ENCODE assay signal across 19 cellular contexts in genomic region chr6:108846628-108847027, GRCh38. TPM values are rescaled to one million over a fixed set of nuclear protein-coding genes. Genes with fewer than 3 reads are reported as not detected.
DNase-seq lines count a peak whose midpoint lies in the region; ATAC-seq lines count a peak whose summit lies in the region.
"Had no signal": no experiment of that assay in that cellular context is flagged by ENCODE, and none has a peak within 500 bp of the region (broad histone marks: within the 10 kb centered on the region; RNA-seq: fewer than 3 reads in every experiment).

No MANE protein-coding gene starts in this region.

- H3K27me3 Mint-ChIP-seq in activated T-cell treated with anti-CD3 and anti-CD28 coated beads, Interleukin-2, amount 50 U/mL, for 72 hours (ENCODE audit: low read depth): peaks cover 17% of the 10 kb centered on the region
- peaks cover 2% of the 10 kb centered on the region for H3K27me3 Mint-ChIP-seq in activated naive CD8-positive, alpha-beta T cell
- H3K27me3 Mint-ChIP-seq in stimulated activated naive CD8-positive, alpha-beta T cell treated with anti-CD3 and anti-CD28 coated beads, Interleukin-15, amount 100 ng/mL, for 72 hours: no peaks in the 10 kb centered on the region

- H3K4me1 Mint-ChIP-seq in activated T-cell treated with anti-CD3 and anti-CD28 coated beads, Interleukin-2, amount 50 U/mL, for 72 hours (ENCODE audit: low read depth): peaks cover 22% of the 10 kb centered on the region
- H3K4me1 Mint-ChIP-seq in activated naive CD8-positive, alpha-beta T cell (ENCODE audit: low read depth): peaks cover 14% of the 10 kb centered on the region
- H3K4me1 Mint-ChIP-seq in stimulated activated naive CD8-positive, alpha-beta T cell treated with anti-CD3 and anti-CD28 coated beads, Interleukin-15, amount 100 ng/mL, for 72 hours: peaks cover 30% of the 10 kb centered on the region

- no peak for ATAC-seq in activated T-cell treated with anti-CD3 and anti-CD28 coated beads, Interleukin-2, amount 50 U/mL, for 72 hours (replicated peaks in 1 of 2)
- peak; percentile 27 for ATAC-seq in stimulated activated naive CD8-positive, alpha-beta T cell treated with anti-CD3 and anti-CD28 coated beads, Interleukin-15, amount 100 ng/mL, for 72 hours
- ATAC-seq: left cardiac atrium, psoas muscle had no signal

- H3K9me3 Mint-ChIP-seq in activated T-cell treated with anti-CD3 and anti-CD28 coated beads, Interleukin-2, amount 50 U/mL, for 72 hours: no peaks in the 10 kb centered on the region
- no peaks in the 10 kb centered on the region for H3K9me3 Mint-ChIP-seq in activated naive CD8-positive, alpha-beta T cell (ENCODE audit: low read depth)
- no peaks in the 10 kb centered on the region for H3K9me3 Mint-ChIP-seq in stimulated activated naive CD8-positive, alpha-beta T cell treated with anti-CD3 and anti-CD28 coated beads, Interleukin-15, amount 100 ng/mL, for 72 hours
- H3K9me3 Mint-ChIP-seq: activated B cell treated with CpG ODN at 0.5 μM for 24 hours, nephron progenitor cell had no signal

- no peak overlapping the region for H3K4me3 Mint-ChIP-seq in activated T-cell treated with anti-CD3 and anti-CD28 coated beads, Interleukin-2, amount 50 U/mL, for 72 hours
- H3K4me3 Mint-ChIP-seq in activated naive CD8-positive, alpha-beta T cell: peak overlapping the region; percentile 53
- no peak overlapping the region for H3K4me3 Mint-ChIP-seq in stimulated activated naive CD8-positive, alpha-beta T cell treated with anti-CD3 and anti-CD28 coated beads, Interleukin-15, amount 100 ng/mL, for 72 hours
- H3K4me3 Mint-ChIP-seq: activated B cell treated with CpG ODN at 0.5 μM for 24 hours had no signal

- DNase-seq in activated T-cell treated with anti-CD3 and anti-CD28 coated beads, Interleukin-2, amount 50 U/mL, for 72 hours: peak; percentile 15 to 20
- DNase-seq in activated T-cell treated with anti-CD3 and anti-CD28 coated beads for 4 hours (no peak), NCI-H2171 (lab: John Stamatoyannopoulos, UW) (peak; percentile 31), NCI-H2196 (lab: John Stamatoyannopoulos, UW; ENCODE audit: unreplicated experiment) (no peak), NCI-H226 (no peak), retina (no peak)
- peak in 1 of 2 donors; percentile 23 for DNase-seq in stimulated activated naive CD8-positive, alpha-beta T cell treated with anti-CD3 and anti-CD28 coated beads, Interleukin-15, amount 100 ng/mL, for 72 hours
- DNase-seq: activated B cell treated with CpG ODN at 0.5 μM for 24 hours; activated gamma-delta T cell treated with Interleukin-2 at 50 U/mL for 16 hours; aorta; cerebellar nuclear complex; effector CD4-positive, alpha-beta T cell; esophagus squamous epithelium; left cardiac atrium; NCI-H2029 treated with DMSO at 0.1 percent for 48 hours; NCI-H774; nephron progenitor cell; psoas muscle had no signal

- H3K27ac Mint-ChIP-seq in activated T-cell treated with anti-CD3 and anti-CD28 coated beads, Interleukin-2, amount 50 U/mL, for 72 hours: no peak overlapping the region
- no peak overlapping the region for H3K27ac Mint-ChIP-seq in activated naive CD8-positive, alpha-beta T cell
- no peak overlapping the region for H3K27ac Mint-ChIP-seq in stimulated activated naive CD8-positive, alpha-beta T cell treated with anti-CD3 and anti-CD28 coated beads, Interleukin-15, amount 100 ng/mL, for 72 hours
- H3K27ac Mint-ChIP-seq: activated B cell treated with CpG ODN at 0.5 μM for 24 hours, nephron progenitor cell had no signal

- no peaks in the 10 kb centered on the region for H3K36me3 Mint-ChIP-seq in activated T-cell treated with anti-CD3 and anti-CD28 coated beads, Interleukin-2, amount 50 U/mL, for 72 hours (ENCODE audit: insufficient read depth in 2 of 2)
- H3K36me3 Mint-ChIP-seq in activated naive CD8-positive, alpha-beta T cell: peaks cover 2% of the 10 kb centered on the region

RNA-seq across cellular contexts. Expression of gene ARMC2, which starts 1.6 kb away (rescaled TPM):
- 1 to 10 TPM; 2.2 to 2.9 TPM for total RNA-seq in activated T-cell treated with anti-CD3 and anti-CD28 coated beads, Interleukin-2, amount 50 U/mL, for 72 hours

Comparison
In these comparisons a context has a peak if more than half of its experiments do, and no peak if none do; other contexts are left out.
1. DNase-seq: peak in activated T-cell treated with anti-CD3 and anti-CD28 coated beads, Interleukin-2, amount 50 U/mL, for 72 hours (2 of 2) and NCI-H2171 (single experiment); none in activated T-cell treated with anti-CD3 and anti-CD28 coated beads for 4 hours (single experiment), NCI-H2196 (single experiment), NCI-H226 (single experiment) and retina (single experiment).